Comparison of ENCODE assay signal across 8 cellular contexts in the genomic region with DNA sequence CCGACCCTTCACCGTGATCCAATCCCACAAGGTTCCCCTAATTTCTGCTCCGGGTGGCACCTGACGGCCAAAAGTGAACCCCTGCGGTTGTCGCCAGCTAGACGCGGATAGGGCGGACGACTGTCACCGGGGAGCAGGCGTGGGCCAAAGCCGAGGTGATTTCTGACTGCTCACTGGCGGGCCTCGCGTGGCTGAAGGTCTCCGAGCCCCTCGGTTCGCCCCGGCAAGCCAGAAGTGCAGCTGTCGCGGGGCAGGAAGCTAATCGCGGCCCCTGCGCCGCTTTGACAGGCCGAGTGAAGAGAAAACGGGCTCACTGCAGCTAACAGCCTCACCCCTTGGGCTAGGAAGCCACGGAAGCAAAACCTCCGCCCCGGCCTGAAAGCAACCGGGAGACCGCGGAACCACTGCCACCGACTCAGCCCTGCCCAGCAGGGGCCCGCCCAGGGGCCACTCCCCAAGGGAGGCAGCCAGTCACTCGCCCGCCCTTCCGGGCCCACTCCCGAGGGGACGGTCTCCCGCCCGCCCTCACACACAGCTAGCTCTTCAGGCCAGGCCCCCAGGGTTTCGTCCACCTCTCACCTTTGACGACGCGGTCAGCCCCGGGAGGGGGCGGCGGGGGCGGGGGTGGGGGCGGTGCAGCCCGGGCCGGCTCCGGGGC. TPM values are rescaled to one million over a fixed set of nuclear protein-coding genes. Genes with fewer than 3 reads are reported as not detected.
DNase-seq lines count a peak whose midpoint lies in the region; ATAC-seq, FAIRE-seq and TF ChIP-seq lines count a peak whose summit lies in the region.

No MANE protein-coding gene starts in this region.

- no peak for TF ChIP-seq EP300 in sigmoid colon (IDR thresholded peaks at IDR 0.05)

- H2AFZ ChIP-seq in astrocyte (ENCODE audit: low read depth, low read length) = peak overlapping the region; percentile 36

- no peaks in the 10 kb centered on the region for H3K27me3 ChIP-seq in astrocyte (ENCODE audit: insufficient read depth, low read length)
- H3K27me3 ChIP-seq in sigmoid colon = no peaks in the 10 kb centered on the region

- no peaks in the 10 kb centered on the region for H3K9me3 ChIP-seq in astrocyte (ENCODE audit: insufficient read depth, low read depth, low read length)
- no peaks in the 10 kb centered on the region for H3K9me3 ChIP-seq in sigmoid colon

- intact Hi-C loops in sigmoid colon (cut with DNase I) = loop anchor here (5.0 kb wide), 2 partner anchors 83 to 243 kb away; a partner anchor contains a TSS

- TF ChIP-seq POLR2A in sigmoid colon (IDR thresholded peaks at IDR 0.05) = peak; percentile 50 to 77

- H3K4me1 ChIP-seq in astrocyte (ENCODE audit: insufficient read depth, low read length) (peaks cover 22% of the 10 kb centered on the region), sigmoid colon (peaks cover 0 to 61% (median 48%) of the 10 kb centered on the region in 4 donors)

- no peaks in the 10 kb centered on the region for H3K27me3 Mint-ChIP-seq in astrocyte (ENCODE audit: low read depth, unreplicated experiment)

- H3K4me3 ChIP-seq in astrocyte (ENCODE audit: insufficient read depth, low read depth, low read length) (peak overlapping the region; percentile 82), sigmoid colon (peak overlapping the region; percentile 62 to 85 (median 84))

- 0 to 1% methylated on average over 55 of the region's 55 CpGs for WGBS in sigmoid colon, 2 donors

- peak overlapping the region; percentile 92 for H3K4me3 Mint-ChIP-seq in astrocyte (ENCODE audit: unreplicated experiment)

- peaks cover 30% of the 10 kb centered on the region for H3K4me1 Mint-ChIP-seq in astrocyte (ENCODE audit: low read depth, unreplicated experiment)

- H4K20me1 ChIP-seq in astrocyte (ENCODE audit: insufficient read depth, low read length) = peaks cover 3% of the 10 kb centered on the region

- peak; percentile 95 for ATAC-seq in GM18498 (IDR thresholded peaks at IDR 0.05; ENCODE audit: unreplicated experiment)
- peak; percentile 95 for ATAC-seq in HG02642 (IDR thresholded peaks at IDR 0.05; ENCODE audit: poor library complexity, unreplicated experiment)

- peak overlapping the region; percentile 87 for H3K4me2 ChIP-seq in astrocyte (ENCODE audit: low read length)

- peak; percentile 33 for DNase-seq in NCI-H1105 (lab: John Stamatoyannopoulos, UW)
- DNase-seq in T-helper 22 cell (ENCODE audit: low read depth) = peak; percentile 87
- peak; percentile 84 for DNase-seq in astrocyte (ENCODE audit: low read depth)
- peak; percentile 63 to 84 for DNase-seq in hippocampal formation (lab: John Stamatoyannopoulos, UW)
- DNase-seq in sigmoid colon = peak; percentile 93
- DNase-seq in middle frontal gyrus (ENCODE audit: extremely low spot score, low spot score) = no peak

- H3K36me3 Mint-ChIP-seq in astrocyte (ENCODE audit: low read depth, unreplicated experiment) = peaks cover 22% of the 10 kb centered on the region

- no peak for FAIRE-seq in astrocyte (lab: Jason Lieb, UNC)

- H3K9ac ChIP-seq in astrocyte (ENCODE audit: low read length) = peak overlapping the region; percentile 95

- no peaks in the 10 kb centered on the region for H3K9me3 Mint-ChIP-seq in astrocyte (ENCODE audit: unreplicated experiment)

- peaks cover 55% of the 10 kb centered on the region for H3K79me2 ChIP-seq in astrocyte (ENCODE audit: insufficient read depth, low read length)

- H3K27ac ChIP-seq in astrocyte (ENCODE audit: low read depth, low read length) = peak overlapping the region; percentile 97
- peak overlapping the region; percentile 90 to 96 (median 92) for H3K27ac ChIP-seq in sigmoid colon

- TF ChIP-seq CTCF in astrocyte (IDR thresholded peaks at IDR 0.05; ENCODE audit: insufficient read depth, low read depth, low read length) = no peak
- TF ChIP-seq CTCF in sigmoid colon (IDR thresholded peaks at IDR 0.05) = no peak

- H3K27ac Mint-ChIP-seq in astrocyte (ENCODE audit: unreplicated experiment) = peak overlapping the region; percentile 94

- H3K36me3 ChIP-seq in astrocyte (ENCODE audit: insufficient read depth, low read length) (no peaks in the 10 kb centered on the region), sigmoid colon (peaks cover 4 to 34% (median 22%) of the 10 kb centered on the region in 4 donors)

RNA-seq across cellular contexts. Expression of a gene that starts 0.5 kb away (rescaled TPM):
- total RNA-seq in astrocyte (29.2 and 30.8 TPM in 2 replicates), sigmoid colon (100 to 1,000 TPM in 1 of 4 donors, 10 to 100 TPM in 3; 75.5 to 103 (median 85.8) TPM)
- 10 to 100 TPM; 21.0 to 23.8 (median 22.2) TPM for polyA plus RNA-seq in sigmoid colon
